In the genomic region with DNA sequence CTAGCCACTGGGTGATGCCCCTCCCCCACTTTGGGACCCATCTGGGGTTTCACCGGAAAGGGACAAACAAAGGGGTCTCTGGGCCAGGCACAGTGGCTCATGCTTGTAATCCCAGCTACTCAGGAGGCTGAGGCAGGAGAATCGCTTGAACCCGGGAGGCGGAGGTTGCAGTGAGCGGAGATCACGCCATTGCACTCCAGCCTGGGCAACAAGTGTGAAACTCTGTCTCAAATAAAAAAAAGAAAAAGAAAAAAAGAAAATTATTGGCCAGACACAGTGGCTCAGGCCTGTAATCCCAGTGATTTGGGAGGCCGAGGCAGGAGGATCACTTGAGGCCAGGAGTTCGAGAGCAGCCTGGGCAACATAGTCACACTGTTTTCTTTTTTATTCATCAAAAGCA, we compare ENCODE assay signal across 7 cellular contexts. TPM values are rescaled to one million over a fixed set of nuclear protein-coding genes. Genes with fewer than 3 reads are reported as not detected.
A peak's percentile ranks its signal among the peaks of the same experiment; 100 is the strongest.
DNase-seq lines count a peak whose midpoint lies in the region; ATAC-seq and TF ChIP-seq lines count a peak whose summit lies in the region.
"Not testable (repeated sequence)": the region's sequence is repeated elsewhere in the genome, so short reads cannot be mapped to it uniquely, and the experiment has no call there.

No MANE protein-coding gene starts in this region.

- not testable (repeated sequence) for H2AFZ ChIP-seq in trophoblast cell (ENCODE audit: insufficient read depth, low read length, poor library complexity)

- peaks cover 65% of the 10 kb centered on the region for H3K4me1 Mint-ChIP-seq in CD14-positive monocyte
- peaks cover 63% of the 10 kb centered on the region for H3K4me1 Mint-ChIP-seq in dendritic cell treated with granulocyte-macrophage colony-stimulating factor and Interleukin-4, amounts not matched to agents 40 ng/mL and 50 ng/mL, for 4 days (ENCODE audit: low read depth)
- peaks cover 18 to 30% of the 10 kb centered on the region in 2 donors for H3K4me1 Mint-ChIP-seq in natural killer cell
- peaks cover 59% of the 10 kb centered on the region for H3K4me1 Mint-ChIP-seq in stimulated activated memory B cell treated with anti-CD40 and anti-IgM and Interleukin-4, amounts not matched to agents 10 μg/mL and 1 μg/mL and 100 μg/mL, for 72 hours

- H3K36me3 ChIP-seq in trophoblast cell (ENCODE audit: control insufficient read depth in 1 of 2, insufficient read depth in 2 of 2, low read length in 2 of 2) = not testable (repeated sequence)

- intact Hi-C loops in CD14-positive monocyte (cut with micrococcal nuclease); dendritic cell treated with granulocyte-macrophage colony-stimulating factor and Interleukin-4, amounts not matched to agents 40 ng/mL and 50 ng/mL, for 4 days (cut with micrococcal nuclease); natural killer cell (cut with micrococcal nuclease): not testable (repeated sequence)

- not testable (repeated sequence) for H3K4me3 ChIP-seq in HL-60 (replicated peaks; ENCODE audit: insufficient read depth, low read length); trophoblast cell (ENCODE audit: low read depth, low read length)

- H3K27ac Mint-ChIP-seq in CD14-positive monocyte = peak overlapping the region; percentile 95 to 99 (median 98)
- peak overlapping the region; percentile 78 for H3K27ac Mint-ChIP-seq in dendritic cell treated with granulocyte-macrophage colony-stimulating factor and Interleukin-4, amounts not matched to agents 40 ng/mL and 50 ng/mL, for 4 days
- not testable (repeated sequence) for H3K27ac Mint-ChIP-seq in natural killer cell
- peak overlapping the region; percentile 40 for H3K27ac Mint-ChIP-seq in stimulated activated memory B cell treated with anti-CD40 and anti-IgM and Interleukin-4, amounts not matched to agents 10 μg/mL and 1 μg/mL and 100 μg/mL, for 72 hours

- ATAC-seq in natural killer cell; stimulated activated memory B cell treated with anti-CD40 and anti-IgM and Interleukin-4, amounts not matched to agents 10 μg/mL and 1 μg/mL and 100 μg/mL, for 72 hours: not testable (repeated sequence)

- H3K79me1 ChIP-seq in trophoblast cell (ENCODE audit: low read length) = not testable (repeated sequence)

- H3K27me3 Mint-ChIP-seq in CD14-positive monocyte (ENCODE audit: low read depth in 3 of 3); dendritic cell treated with granulocyte-macrophage colony-stimulating factor and Interleukin-4, amounts not matched to agents 40 ng/mL and 50 ng/mL, for 4 days; natural killer cell (ENCODE audit: low read depth in 2 of 2); stimulated activated memory B cell treated with anti-CD40 and anti-IgM and Interleukin-4, amounts not matched to agents 10 μg/mL and 1 μg/mL and 100 μg/mL, for 72 hours: not testable (repeated sequence)

- not testable (repeated sequence) for H3K9ac ChIP-seq in trophoblast cell (ENCODE audit: low read length)

- H3K36me3 Mint-ChIP-seq in CD14-positive monocyte; dendritic cell treated with granulocyte-macrophage colony-stimulating factor and Interleukin-4, amounts not matched to agents 40 ng/mL and 50 ng/mL, for 4 days (ENCODE audit: low read depth); natural killer cell; stimulated activated memory B cell treated with anti-CD40 and anti-IgM and Interleukin-4, amounts not matched to agents 10 μg/mL and 1 μg/mL and 100 μg/mL, for 72 hours: not testable (repeated sequence)

- H3K14ac ChIP-seq in trophoblast cell (ENCODE audit: low read length) = not testable (repeated sequence)

- no CpG with 5 or more reads among the region's 8 CpGs for WGBS in trophoblast cell (ENCODE audit: extremely low coverage, insufficient coverage, insufficient read length)

- DNase-seq in CD14-positive monocyte (ENCODE audit: low spot score); HL-60 (ENCODE audit: low read depth in 1 of 2, low spot score in 1 of 2); natural killer cell; trophoblast cell: not testable (repeated sequence)

- H4K12ac ChIP-seq in trophoblast cell (ENCODE audit: low read depth, low read length) = not testable (repeated sequence)

- not testable (repeated sequence) for H2BK12ac ChIP-seq in trophoblast cell (ENCODE audit: low read length)

- not testable (repeated sequence) for H3K23ac ChIP-seq in trophoblast cell (ENCODE audit: low read length)

- peak overlapping the region; percentile 79 for H4K91ac ChIP-seq in trophoblast cell (ENCODE audit: low read depth, low read length)

- H3K27me3 ChIP-seq in HL-60 (ENCODE audit: insufficient read depth, poor library complexity, severe bottlenecking); trophoblast cell (ENCODE audit: insufficient read depth, low read length): not testable (repeated sequence)

- not testable (repeated sequence) for H3K4me3 Mint-ChIP-seq in CD14-positive monocyte; dendritic cell treated with granulocyte-macrophage colony-stimulating factor and Interleukin-4, amounts not matched to agents 40 ng/mL and 50 ng/mL, for 4 days; stimulated activated memory B cell treated with anti-CD40 and anti-IgM and Interleukin-4, amounts not matched to agents 10 μg/mL and 1 μg/mL and 100 μg/mL, for 72 hours
- H3K4me3 Mint-ChIP-seq in natural killer cell = peak overlapping the region; percentile 13

- H4K8ac ChIP-seq in trophoblast cell (ENCODE audit: low read depth, low read length) = peak overlapping the region; percentile 74

- H3K9me3 Mint-ChIP-seq in CD14-positive monocyte; dendritic cell treated with granulocyte-macrophage colony-stimulating factor and Interleukin-4, amounts not matched to agents 40 ng/mL and 50 ng/mL, for 4 days; natural killer cell; stimulated activated memory B cell treated with anti-CD40 and anti-IgM and Interleukin-4, amounts not matched to agents 10 μg/mL and 1 μg/mL and 100 μg/mL, for 72 hours: not testable (repeated sequence)

- not testable (repeated sequence) for TF ChIP-seq CTCF in CD14-positive monocyte (IDR thresholded peaks at IDR 0.05); HL-60 (IDR thresholded peaks at IDR 0.05; ENCODE audit: insufficient read depth, low read length); VCaP (conservative IDR thresholded peaks at IDR 0.05); natural killer cell (IDR thresholded peaks at IDR 0.05)

- not testable (repeated sequence) for H2BK5ac ChIP-seq in trophoblast cell (ENCODE audit: low read depth, low read length, poor library complexity)

- not testable (repeated sequence) for H2AK5ac ChIP-seq in trophoblast cell (ENCODE audit: low read length)

- H3K4me1 ChIP-seq in trophoblast cell (ENCODE audit: control insufficient read depth in 1 of 2, insufficient read depth in 2 of 2, low read length in 2 of 2) = not testable (repeated sequence)

- not testable (repeated sequence) for H3K4me2 ChIP-seq in trophoblast cell (ENCODE audit: low read length)

- H3K18ac ChIP-seq in trophoblast cell (ENCODE audit: low read length) = not testable (repeated sequence)

- not testable (repeated sequence) for H3K4ac ChIP-seq in trophoblast cell (ENCODE audit: low read depth, low read length)

- H3K27ac ChIP-seq in HL-60 (replicated peaks) (peak overlapping the region; percentile 86), VCaP (peak overlapping the region; percentile 97), trophoblast cell (ENCODE audit: low read depth, low read length) (peak overlapping the region; percentile 48)

- H3K79me2 ChIP-seq in trophoblast cell (ENCODE audit: control insufficient read depth, insufficient read depth, low read length, poor library complexity) = not testable (repeated sequence)

- peak overlapping the region; percentile 73 for H2BK120ac ChIP-seq in trophoblast cell (ENCODE audit: insufficient read depth, low read length, poor library complexity)

- H3K9me3 ChIP-seq in trophoblast cell (ENCODE audit: insufficient read depth, low read depth, low read length) = not testable (repeated sequence)

RNA-seq across cellular contexts. Expression of a gene that starts 2.2 kb away (rescaled TPM):
- polyA plus RNA-seq in CD14-positive monocyte = 1 to 10 TPM; 6.8 to 8.9 TPM
- total RNA-seq in natural killer cell = 10 to 100 TPM in 1 of 3 donors, 1 to 10 TPM in 2; 6.5 to 12.4 (median 9.3) TPM
- 10.1 and 11.0 TPM in 2 replicates for polyA plus RNA-seq in trophoblast cell (2013)

RNA-seq across cellular contexts. Expression of a gene that starts 6.0 kb away (rescaled TPM):
- polyA plus RNA-seq in CD14-positive monocyte = 1,000 to 10,000 TPM; 2,230 to 2,663 TPM
- 10 to 100 TPM; 52.1 to 81.7 (median 59.3) TPM for total RNA-seq in natural killer cell
- polyA plus RNA-seq in trophoblast cell (2013) = 21.6 and 23.0 TPM in 2 replicates

RNA-seq across cellular contexts. Expression of a gene that starts 34.8 kb away (rescaled TPM):
- 1 to 10 TPM; 3.1 TPM for polyA plus RNA-seq in CD14-positive monocyte
- total RNA-seq in natural killer cell = 1 to 10 TPM in 1 of 3 donors, under 1 TPM in 1, not detected in 1; 0.28 to 1.2 TPM
- polyA plus RNA-seq in trophoblast cell (2013) = 2.7 and 3.0 TPM in 2 replicates

RNA-seq across cellular contexts. Expression of a gene that starts 41.6 kb away (rescaled TPM):
- polyA plus RNA-seq in CD14-positive monocyte = 10 to 100 TPM; 16.5 to 16.6 TPM
- total RNA-seq in natural killer cell = 10 to 100 TPM in 2 of 3 donors, 1 to 10 TPM in 1; 9.3 to 15.5 (median 13.7) TPM
- polyA plus RNA-seq in trophoblast cell (2013) = 20.0 and 21.1 TPM in 2 replicates

RNA-seq across cellular contexts. Expression of a gene that starts 56.2 kb away (rescaled TPM):
- polyA plus RNA-seq in CD14-positive monocyte = 1 to 10 TPM; 5.6 to 6.0 TPM
- 1 to 10 TPM; 4.4 to 6.5 (median 6.0) TPM for total RNA-seq in natural killer cell
- polyA plus RNA-seq in trophoblast cell (2013) = 8.0 and 8.4 TPM in 2 replicates
